15 cellular contexts compared by ENCODE assay signal in genomic region chr3:111725706-111726105, GRCh38. TPM values are rescaled to one million over a fixed set of nuclear protein-coding genes. Genes with fewer than 3 reads are reported as not detected.
DNase-seq lines count a peak whose midpoint lies in the region; FAIRE-seq and TF ChIP-seq lines count a peak whose summit lies in the region.
"Had no signal": no experiment of that assay in that cellular context is flagged by ENCODE, and none has a peak within 500 bp of the region (broad histone marks: within the 10 kb centered on the region; RNA-seq: fewer than 3 reads in every experiment).

No MANE protein-coding gene starts in this region.

- DNase-seq in MCF 10A (ENCODE audit: unreplicated experiment): no peak
- no peak for DNase-seq in mammary epithelial cell
- peak; percentile 39 for DNase-seq in choroid plexus epithelial cell (ENCODE audit: low read depth)
- DNase-seq in fibroblast of pulmonary artery (ENCODE audit: low read depth): peak; percentile 54
- no peak for DNase-seq in urothelium cell line (ENCODE audit: low spot score)
- no peak for DNase-seq in NCI-H146 treated with DMSO at 0.1 percent for 48 hours (lab: John Stamatoyannopoulos, UW; ENCODE audit: unreplicated experiment)
- no peak for DNase-seq in A673 (ENCODE audit: low spot score)
- DNase-seq in activated T-cell treated with anti-CD3 and anti-CD28 coated beads, Interleukin-2, amount 50 U/mL, for 24 hours: no peak
- DNase-seq: CD4-positive, CD25-positive, alpha-beta regulatory T cell; DMS53; GF-D8 had no signal

- H3K9me3 Mint-ChIP-seq in MCF 10A (ENCODE audit: unreplicated experiment): no peaks in the 10 kb centered on the region
- no peaks in the 10 kb centered on the region for H3K9me3 Mint-ChIP-seq in activated T-cell treated with anti-CD3 and anti-CD28 coated beads, Interleukin-2, amount 50 U/mL, for 24 hours

- peaks cover 37% of the 10 kb centered on the region for H3K4me1 Mint-ChIP-seq in MCF 10A (ENCODE audit: insufficient read depth, unreplicated experiment)
- H3K4me1 Mint-ChIP-seq in activated T-cell treated with anti-CD3 and anti-CD28 coated beads, Interleukin-2, amount 50 U/mL, for 24 hours (ENCODE audit: low read depth): no peaks in the 10 kb centered on the region

- no peaks in the 10 kb centered on the region for H3K27me3 Mint-ChIP-seq in MCF 10A (ENCODE audit: insufficient read depth, unreplicated experiment)
- H3K27me3 Mint-ChIP-seq in activated T-cell treated with anti-CD3 and anti-CD28 coated beads, Interleukin-2, amount 50 U/mL, for 24 hours: no peaks in the 10 kb centered on the region
- H3K27me3 Mint-ChIP-seq: CD4-positive, CD25-positive, alpha-beta regulatory T cell had no signal

- 67% methylated on average over 3 of the region's 3 CpGs for WGBS in mammary epithelial cell (ENCODE audit: low coverage, missing lambda C conversion rate)

- no peaks in the 10 kb centered on the region for H3K36me3 ChIP-seq in mammary epithelial cell (ENCODE audit: insufficient read depth, low read length)
- no peaks in the 10 kb centered on the region for H3K36me3 ChIP-seq in A673 (ENCODE audit: insufficient read depth, low read length, poor library complexity, severe bottlenecking)
- H3K36me3 ChIP-seq: HAP-1 had no signal

- dilution Hi-C loops in mammary epithelial cell (cut with HindIII; ENCODE audit: low sequenced_read_pairs): no loop called here

- no peak overlapping the region for H3K4me3 Mint-ChIP-seq in MCF 10A (ENCODE audit: unreplicated experiment)
- H3K4me3 Mint-ChIP-seq in activated T-cell treated with anti-CD3 and anti-CD28 coated beads, Interleukin-2, amount 50 U/mL, for 24 hours: no peak overlapping the region
- H3K4me3 Mint-ChIP-seq: CD4-positive, CD25-positive, alpha-beta regulatory T cell had no signal

- no peak overlapping the region for H3K4me3 ChIP-seq in mammary epithelial cell (replicated peaks in 1 of 3; ENCODE audit: insufficient read depth in 1 of 3, low read depth in 2 of 3, low read length in 3 of 3)
- no peak overlapping the region for H3K4me3 ChIP-seq in choroid plexus epithelial cell (ENCODE audit: low read depth, low read length)
- H3K4me3 ChIP-seq in fibroblast of pulmonary artery (replicated peaks; ENCODE audit: low read depth, low read length): no peak overlapping the region
- H3K4me3 ChIP-seq in A673 (ENCODE audit: low read depth, low read length, poor library complexity, severe bottlenecking): no peak overlapping the region
- H3K4me3 ChIP-seq: BLaER1 treated with 17β-estradiol and CSF1 and Interleukin-3, amounts not matched to agents 10 nM and 100 nM; HAP-1 had no signal

- in situ Hi-C loops in mammary epithelial cell (cut with MboI; ENCODE audit: low sequenced_read_pairs in 2 of 2): no loop called here

- no peak overlapping the region for H3K4me2 ChIP-seq in mammary epithelial cell (ENCODE audit: insufficient read depth, low read depth, low read length)
- H3K4me2 ChIP-seq: BLaER1 treated with 17β-estradiol and CSF1 and Interleukin-3, amounts not matched to agents 10 nM and 100 nM had no signal

- H3K27me3 ChIP-seq in mammary epithelial cell (ENCODE audit: insufficient read depth, low read length): no peaks in the 10 kb centered on the region
- no peaks in the 10 kb centered on the region for H3K27me3 ChIP-seq in A673 (replicated peaks; ENCODE audit: insufficient read depth, low read depth, low read length, poor library complexity)
- H3K27me3 ChIP-seq: BLaER1 treated with 17β-estradiol and CSF1 and Interleukin-3, amounts not matched to agents 10 nM and 100 nM had no signal

- peak; percentile 23 for FAIRE-seq in urothelium cell line (lab: Jason Lieb, UNC)
- FAIRE-seq: H1 had no signal

- POLR2A ChIA-PET in MCF 10A (lab: Yijun Ruan, JAX) (interaction anchor here (0.6 to 13.0 kb wide), 5 partner anchors 13 to 200 kb away, joined by 3 to 207 read pairs (median 26); partner anchors contain the start of gene PHLDB2), A673 (lab: Charles Lee; ENCODE audit: low non-redundant PET) (no interaction called here)

- no TSS peak for BruUV-seq in MCF 10A (replicated peaks; lab: Mats Ljungman, UMichigan)
- BruUV-seq in mammary epithelial cell (replicated peaks; lab: Mats Ljungman, UMichigan): no TSS peak
- no TSS peak for BruUV-seq in A673 (replicated peaks; lab: Mats Ljungman, UMichigan)

- CTCF ChIA-PET in MCF 10A (lab: Yijun Ruan, JAX): interaction anchor here (2.0 to 12.9 kb wide), 2 partner anchors 9 to 138 kb away, joined by 12 to 371 read pairs; partner anchors contain the start of gene PHLDB2
- CTCF ChIA-PET in mammary epithelial cell (lab: Charles Lee; ENCODE audit: low non-redundant PET): no interaction called here
- CTCF ChIA-PET in A673 (lab: Charles Lee): no interaction called here

- no peak overlapping the region for H3K9ac ChIP-seq in mammary epithelial cell (ENCODE audit: insufficient read depth, low read length)
- H3K9ac ChIP-seq: BLaER1 treated with 17β-estradiol and CSF1 and Interleukin-3, amounts not matched to agents 10 nM and 100 nM had no signal

- H3K4me1 ChIP-seq in mammary epithelial cell (ENCODE audit: insufficient read depth, low read length) (peaks cover 32% of the 10 kb centered on the region), A673 (ENCODE audit: insufficient read depth, low read length, poor library complexity, severe bottlenecking) (no peaks in the 10 kb centered on the region)
- H3K4me1 ChIP-seq: BLaER1 treated with 17β-estradiol and CSF1 and Interleukin-3, amounts not matched to agents 10 nM and 100 nM had no signal

- no peaks in the 10 kb centered on the region for H4K20me1 ChIP-seq in mammary epithelial cell (ENCODE audit: insufficient read depth, low read length)
- H4K20me1 ChIP-seq: BLaER1 treated with 17β-estradiol and CSF1 and Interleukin-3, amounts not matched to agents 10 nM and 100 nM had no signal

- H3K9me3 ChIP-seq in mammary epithelial cell (replicated peaks; ENCODE audit: insufficient read depth, low read length) (no peaks in the 10 kb centered on the region), A673 (ENCODE audit: low read depth, low read length, poor library complexity, severe bottlenecking) (no peaks in the 10 kb centered on the region)
- H3K9me3 ChIP-seq: HAP-1 had no signal

- H3K27ac ChIP-seq in mammary epithelial cell (ENCODE audit: insufficient read depth, low read depth, low read length) (no peak overlapping the region), A673 (ENCODE audit: low read depth, low read length, poor library complexity, severe bottlenecking) (no peak overlapping the region)
- H3K27ac ChIP-seq: 22Rv1; BLaER1 treated with 17β-estradiol and CSF1 and Interleukin-3, amounts not matched to agents 10 nM and 100 nM had no signal

- no peak overlapping the region for H2AFZ ChIP-seq in mammary epithelial cell (ENCODE audit: low read depth, low read length)

- intact Hi-C loops in MCF 10A (cut with micrococcal nuclease): no loop called here
- intact Hi-C loops in mammary epithelial cell (cut with micrococcal nuclease): no loop called here
- intact Hi-C loops in A673 (cut with micrococcal nuclease; ENCODE audit: unreplicated experiment): no loop called here

- peak overlapping the region; percentile 8 for H3K27ac Mint-ChIP-seq in MCF 10A (ENCODE audit: low read depth, unreplicated experiment)
- H3K27ac Mint-ChIP-seq in activated T-cell treated with anti-CD3 and anti-CD28 coated beads, Interleukin-2, amount 50 U/mL, for 24 hours: no peak overlapping the region

- no peak for TF ChIP-seq CTCF in MCF 10A (IDR thresholded peaks at IDR 0.05; ENCODE audit: unreplicated experiment)
- TF ChIP-seq CTCF in mammary epithelial cell (conservative IDR thresholded peaks at IDR 0.05 in 1 of 2, IDR thresholded peaks at IDR 0.05 in 1 of 2; ENCODE audit: extremely low read depth in 1 of 2, insufficient read depth in 1 of 2, low read depth in 1 of 2, low read length in 2 of 2): no peak
- TF ChIP-seq CTCF in choroid plexus epithelial cell (conservative IDR thresholded peaks at IDR 0.05; ENCODE audit: low read depth, low read length): no peak
- TF ChIP-seq CTCF in fibroblast of pulmonary artery (IDR thresholded peaks at IDR 0.05; ENCODE audit: low read length, missing control alignments): no peak
- TF ChIP-seq CTCF in A673 (conservative IDR thresholded peaks at IDR 0.05; ENCODE audit: low read depth, low read length): no peak

- H3K79me2 ChIP-seq in mammary epithelial cell (ENCODE audit: insufficient read depth, low read length): no peaks in the 10 kb centered on the region

- H3K36me3 Mint-ChIP-seq in MCF 10A (ENCODE audit: insufficient read depth, unreplicated experiment): no peaks in the 10 kb centered on the region
- H3K36me3 Mint-ChIP-seq in activated T-cell treated with anti-CD3 and anti-CD28 coated beads, Interleukin-2, amount 50 U/mL, for 24 hours (ENCODE audit: low read depth): peaks cover 42% of the 10 kb centered on the region

RNA-seq across cellular contexts. Expression of gene PLCXD2, which starts 51.2 kb away (rescaled TPM):
- total RNA-seq in MCF 10A (2022) (2.8 TPM in 2 replicates), mammary epithelial cell (1 to 10 TPM; 4.5 to 5.6 TPM), A673 (2021) (0.67 and 0.98 TPM in 2 replicates)
- 2.4 TPM for polyA plus RNA-seq in mammary epithelial cell
- 6.3 TPM for polyA minus RNA-seq in mammary epithelial cell

Comparison
In these comparisons a context has a peak if more than half of its experiments do, and no peak if none do; other contexts are left out.
1. DNase-seq: peak in choroid plexus epithelial cell (single experiment) and fibroblast of pulmonary artery (single experiment); none in MCF 10A (single experiment), mammary epithelial cell (single experiment), urothelium cell line (single experiment), NCI-H146 treated with DMSO at 0.1 percent for 48 hours (single experiment), A673 (single experiment) and activated T-cell treated with anti-CD3 and anti-CD28 coated beads, Interleukin-2, amount 50 U/mL, for 24 hours (single experiment).